ENCODE assay signal across 9 cellular contexts in the genomic region with DNA sequence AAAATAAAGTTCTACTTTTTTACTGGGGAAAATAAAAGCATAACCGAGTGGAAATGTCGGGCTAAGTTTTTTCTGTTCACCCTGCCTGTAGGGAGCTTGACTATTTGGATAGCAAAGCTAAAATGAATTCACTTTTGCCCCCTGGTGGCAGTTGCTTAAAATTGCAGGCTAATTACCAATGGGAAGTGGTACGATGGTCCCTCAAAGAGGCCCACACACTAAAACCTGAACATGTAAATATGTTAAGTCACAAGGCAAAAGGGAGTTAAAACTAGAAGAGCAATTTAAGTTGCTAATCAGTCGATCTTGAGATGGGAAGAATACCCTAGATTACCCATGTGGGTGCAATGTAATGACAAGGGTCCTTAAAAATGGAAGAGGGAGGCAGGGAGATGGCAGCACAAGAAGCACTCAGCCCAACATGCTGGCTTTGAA. TPM values are rescaled to one million over a fixed set of nuclear protein-coding genes. Genes with fewer than 3 reads are reported as not detected.
A peak's percentile ranks its signal among the peaks of the same experiment; 100 is the strongest.
DNase-seq lines count a peak whose midpoint lies in the region; ATAC-seq and TF ChIP-seq lines count a peak whose summit lies in the region.
"Had no signal": no experiment of that assay in that cellular context is flagged by ENCODE, and none has a peak within 500 bp of the region (broad histone marks: within the 10 kb centered on the region; RNA-seq: fewer than 3 reads in every experiment).

No MANE protein-coding gene starts in this region.

- H3K27ac ChIP-seq in breast epithelium = no peak overlapping the region
- no peak overlapping the region for H3K27ac ChIP-seq in OCI-LY1 (ENCODE audit: low read depth, low read length, poor library complexity, severe bottlenecking)
- no peak overlapping the region for H3K27ac ChIP-seq in gastrocnemius medialis

- H3K36me3 ChIP-seq in breast epithelium (no peaks in the 10 kb centered on the region), OCI-LY1 (ENCODE audit: insufficient read depth, low read length) (no peaks in the 10 kb centered on the region), gastrocnemius medialis (no peaks in the 10 kb centered on the region)

- no peak for ATAC-seq in stimulated activated naive CD8-positive, alpha-beta T cell treated with anti-CD3 and anti-CD28 coated beads, Interleukin-15, Interleukin-2, amounts not matched to agents 100 U/mL and 50 U/mL, for 24 hours
- ATAC-seq in gastrocnemius medialis (no peak), GM21447 (IDR thresholded peaks at IDR 0.05; ENCODE audit: unreplicated experiment) (no peak)

- H3K9me3 Mint-ChIP-seq in MCF 10A (ENCODE audit: unreplicated experiment) (peaks cover 8% of the 10 kb centered on the region), endothelial cell (ENCODE audit: unreplicated experiment) (no peaks in the 10 kb centered on the region)

- in situ Hi-C loops in gastrocnemius medialis (cut with MboI; ENCODE audit: low sequenced_read_pairs in 4 of 4) = loop anchor here in 1 of 4 donors (25.0 kb wide), 1 partner anchor 93 kb away; no protein-coding TSS in a partner anchor

- intact Hi-C loops in MCF 10A (cut with micrococcal nuclease) = no loop called here
- intact Hi-C loops in breast epithelium (cut with DNase I; ENCODE audit: low total_unique reads) = no loop called here
- intact Hi-C loops in gastrocnemius medialis (cut with DNase I; ENCODE audit: low total_unique reads) = no loop called here
- intact Hi-C loops in head of caudate nucleus (cut with DNase I) = no loop called here

- H3K36me3 Mint-ChIP-seq in MCF 10A (ENCODE audit: insufficient read depth, unreplicated experiment) (no peaks in the 10 kb centered on the region), endothelial cell (ENCODE audit: low read depth, unreplicated experiment) (peaks cover 4% of the 10 kb centered on the region)

- no peak overlapping the region for H3K4me2 ChIP-seq in OCI-LY1 (ENCODE audit: low read length)

- BruUV-seq in MCF 10A (replicated peaks; lab: Mats Ljungman, UMichigan) = no TSS peak

- no peak overlapping the region for H3K27ac Mint-ChIP-seq in MCF 10A (ENCODE audit: low read depth, unreplicated experiment)
- no peak overlapping the region for H3K27ac Mint-ChIP-seq in endothelial cell (ENCODE audit: unreplicated experiment)

- TF ChIP-seq CTCF in MCF 10A (IDR thresholded peaks at IDR 0.05; ENCODE audit: unreplicated experiment) (peak; percentile 48), breast epithelium (IDR thresholded peaks at IDR 0.05) (no peak), OCI-LY1 (IDR thresholded peaks at IDR 0.05; ENCODE audit: low read length) (peak; percentile 75), endothelial cell (IDR thresholded peaks at IDR 0.05; ENCODE audit: unreplicated experiment) (peak; percentile 97), gastrocnemius medialis (IDR thresholded peaks at IDR 0.05 in 4 of 5, conservative IDR thresholded peaks at IDR 0.05 in 1 of 5) (peak in 1 of 5 experiments; percentile 15)

- H3K79me2 ChIP-seq in OCI-LY1 (ENCODE audit: insufficient read depth, low read length) = no peaks in the 10 kb centered on the region

- H3K4me3 ChIP-seq in breast epithelium (no peak overlapping the region), OCI-LY1 (ENCODE audit: low read depth, low read length, poor library complexity, severe bottlenecking) (no peak overlapping the region), gastrocnemius medialis (no peak overlapping the region)

- no peaks in the 10 kb centered on the region for H3F3A ChIP-seq in OCI-LY1 (ENCODE audit: insufficient read depth, low read length)

- POLR2A ChIA-PET in MCF 10A (lab: Yijun Ruan, JAX) = no interaction called here

- no peaks in the 10 kb centered on the region for H4K20me1 ChIP-seq in OCI-LY1 (ENCODE audit: insufficient read depth, low read length)

- H3K4me1 ChIP-seq in breast epithelium = no peaks in the 10 kb centered on the region
- no peaks in the 10 kb centered on the region for H3K4me1 ChIP-seq in OCI-LY1 (ENCODE audit: insufficient read depth, low read length, severe bottlenecking)
- H3K4me1 ChIP-seq in gastrocnemius medialis = no peaks in the 10 kb centered on the region

- peak; percentile 30 for DNase-seq in MCF 10A (ENCODE audit: unreplicated experiment)
- no peak for DNase-seq in breast epithelium (ENCODE audit: low spot score in 2 of 2)
- DNase-seq in endothelial cell (ENCODE audit: low spot score) = no peak
- DNase-seq in stimulated activated naive CD8-positive, alpha-beta T cell treated with anti-CD3 and anti-CD28 coated beads, Interleukin-15, Interleukin-2, amounts not matched to agents 100 U/mL and 50 U/mL, for 24 hours = peak; percentile 31
- no peak for DNase-seq in gastrocnemius medialis
- DNase-seq in head of caudate nucleus = no peak
- DNase-seq: NCI-H1417 treated with DMSO at 0.1 percent for 48 hours had no signal

- H3K27me3 ChIP-seq in breast epithelium (no peaks in the 10 kb centered on the region), OCI-LY1 (ENCODE audit: insufficient read depth, low read length) (no peaks in the 10 kb centered on the region), gastrocnemius medialis (no peaks in the 10 kb centered on the region)

- no peaks in the 10 kb centered on the region for H3K9me2 ChIP-seq in OCI-LY1 (ENCODE audit: low read depth, low read length)

- H3K4me1 Mint-ChIP-seq in MCF 10A (ENCODE audit: insufficient read depth, unreplicated experiment) (no peaks in the 10 kb centered on the region), endothelial cell (ENCODE audit: unreplicated experiment) (peaks cover 6% of the 10 kb centered on the region)

- TF ChIP-seq POLR2A in breast epithelium (IDR thresholded peaks at IDR 0.05) (no peak), gastrocnemius medialis (IDR thresholded peaks at IDR 0.05) (no peak)

- H3K27me3 Mint-ChIP-seq in MCF 10A (ENCODE audit: insufficient read depth, unreplicated experiment) = peaks cover 35% of the 10 kb centered on the region
- peaks cover 8% of the 10 kb centered on the region for H3K27me3 Mint-ChIP-seq in endothelial cell (ENCODE audit: unreplicated experiment)

- H3K9me3 ChIP-seq in breast epithelium (peaks cover 0 to 6% of the 10 kb centered on the region in 2 donors), OCI-LY1 (ENCODE audit: low read length) (no peaks in the 10 kb centered on the region), gastrocnemius medialis (no peaks in the 10 kb centered on the region)

- CTCF ChIA-PET in MCF 10A (lab: Yijun Ruan, JAX) = interaction anchor here (0.7 to 1.9 kb wide), 4 partner anchors 35 to 1133 kb away, joined by 3 to 5 read pairs (median 3); no protein-coding TSS in a partner anchor

- no peak overlapping the region for H3K9ac ChIP-seq in OCI-LY1 (ENCODE audit: low read length)

- no peak overlapping the region for H2AFZ ChIP-seq in OCI-LY1 (ENCODE audit: low read length)

- H3K4me3 Mint-ChIP-seq in MCF 10A (ENCODE audit: unreplicated experiment) (no peak overlapping the region), endothelial cell (ENCODE audit: unreplicated experiment) (no peak overlapping the region)

RNA-seq across cellular contexts. Expression of a gene that starts 0.9 kb away (rescaled TPM):
- total RNA-seq in MCF 10A (2022) (not detected in 2 replicates), breast epithelium (not detected), endothelial cell (ENCODE audit: unreplicated experiment) (not detected), gastrocnemius medialis (not detected)

RNA-seq across cellular contexts. Expression of a gene that starts 2.4 kb away (rescaled TPM):
- total RNA-seq in MCF 10A (2022) = not detected in 2 replicates
- 1 to 10 TPM in 1 of 3 donors, under 1 TPM in 1, not detected in 1; 0.98 to 1.0 TPM for total RNA-seq in breast epithelium
- total RNA-seq in endothelial cell (ENCODE audit: unreplicated experiment) = not detected
- total RNA-seq in gastrocnemius medialis = not detected

RNA-seq across cellular contexts. Expression of a gene that starts 26.3 kb away (rescaled TPM):
- total RNA-seq in MCF 10A (2022) = not detected in 2 replicates
- total RNA-seq in breast epithelium = not detected
- not detected for total RNA-seq in endothelial cell (ENCODE audit: unreplicated experiment)
- not detected for total RNA-seq in gastrocnemius medialis

RNA-seq across cellular contexts. Expression of a gene that starts 48.6 kb away (rescaled TPM):
- not detected in 2 replicates for total RNA-seq in MCF 10A (2022)
- total RNA-seq in breast epithelium = not detected
- total RNA-seq in endothelial cell (ENCODE audit: unreplicated experiment) = not detected
- total RNA-seq in gastrocnemius medialis = not detected

Comparison
In these comparisons a context has a peak if more than half of its experiments do, and no peak if none do; other contexts are left out.
1. DNase-seq: peak in MCF 10A (single experiment) and stimulated activated naive CD8-positive, alpha-beta T cell treated with anti-CD3 and anti-CD28 coated beads, Interleukin-15, Interleukin-2, amounts not matched to agents 100 U/mL and 50 U/mL, for 24 hours (single experiment); none in breast epithelium (0 of 2), endothelial cell (single experiment), gastrocnemius medialis (0 of 2) and head of caudate nucleus (0 of 42).
2. CTCF ChIP-seq: peak in MCF 10A (single experiment), OCI-LY1 (single experiment) and endothelial cell (single experiment); none in breast epithelium (0 of 3).